Comparison of ENCODE assay signal across 13 cellular contexts in the genomic region with DNA sequence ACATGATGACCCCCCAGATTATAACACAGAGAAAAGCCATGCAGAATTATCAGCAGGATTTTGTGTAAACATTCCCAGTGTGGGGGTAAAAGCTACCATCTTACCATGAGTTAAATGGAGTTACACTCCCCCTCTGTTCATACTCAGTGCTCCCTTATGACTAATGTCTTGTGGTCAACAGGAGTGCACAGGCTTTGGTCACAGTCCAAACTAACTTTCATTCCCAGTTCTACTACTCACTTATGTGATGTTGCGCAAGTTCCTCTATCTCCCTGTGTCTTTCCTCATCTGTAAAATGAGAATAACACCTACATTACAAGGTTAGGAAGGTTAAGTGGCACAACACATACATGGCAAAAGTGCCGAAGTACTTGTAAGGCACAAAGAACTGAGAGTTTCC.
A peak's percentile ranks its signal among the peaks of the same experiment; 100 is the strongest.
DNase-seq lines count a peak whose midpoint lies in the region; ATAC-seq and TF ChIP-seq lines count a peak whose summit lies in the region.
"Had no signal": no experiment of that assay in that cellular context is flagged by ENCODE, and none has a peak within 500 bp of the region (broad histone marks: within the 10 kb centered on the region; RNA-seq: fewer than 3 reads in every experiment).

No MANE protein-coding gene starts in this region.

- in situ Hi-C loops in astrocyte of the spinal cord (cut with HindIII; ENCODE audit: low sequenced_read_pairs), result no loop called here
- in situ Hi-C loops in transverse colon (cut with MboI; ENCODE audit: low pct_ligation_motif_present in 1 of 4, low pct_unique_long_range_greater_than_20kb in 1 of 4, low sequenced_read_pairs in 3 of 4), result no loop called here

- 94 to 96% methylated on average over 2 of the region's 2 CpGs for WGBS in transverse colon (ENCODE audit: low coverage in 1 of 2), 2 donors

- H3K4me3 ChIP-seq in NB4 (ENCODE audit: low read depth, low read length) (no peak overlapping the region), astrocyte of the spinal cord (ENCODE audit: low read depth, low read length) (no peak overlapping the region), retinal pigment epithelial cell (ENCODE audit: low read length) (no peak overlapping the region), transverse colon (no peak overlapping the region)
- H3K4me3 ChIP-seq: gastrocnemius medialis had no signal

- no peak for TF ChIP-seq CTCF in NB4 (IDR thresholded peaks at IDR 0.05; ENCODE audit: low read depth, low read length)
- no peak for TF ChIP-seq CTCF in astrocyte of the spinal cord (IDR thresholded peaks at IDR 0.05; ENCODE audit: low read depth, low read length)
- no peak for TF ChIP-seq CTCF in retinal pigment epithelial cell (conservative IDR thresholded peaks at IDR 0.05; ENCODE audit: low read depth, low read length)
- no peak for TF ChIP-seq CTCF in transverse colon (IDR thresholded peaks at IDR 0.05)

- no peak overlapping the region for H3K27ac ChIP-seq in transverse colon
- H3K27ac ChIP-seq: gastrocnemius medialis had no signal

- DNase-seq in HCEC 1CT, result peak; percentile 88
- peak; percentile 94 for DNase-seq in NB4 (ENCODE audit: low read depth)
- peak; percentile 87 for DNase-seq in astrocyte of the spinal cord (ENCODE audit: low read depth, low spot score)
- DNase-seq in retinal pigment epithelial cell (ENCODE audit: low read depth), result peak; percentile 31
- no peak for DNase-seq in NCI-H524 treated with DMSO at 0.1 percent for 48 hours (lab: John Stamatoyannopoulos, UW)
- DNase-seq in transverse colon, result no peak
- DNase-seq: activated B cell treated with CpG ODN at 0.5 μM for 24 hours, DMS79, gastrocnemius medialis, NCI-H1694 treated with DMSO at 0.1 percent for 48 hours, retina had no signal

- no peak for ATAC-seq in activated CD4-positive, CD25-positive, alpha-beta regulatory T cell treated with anti-CD3 and anti-CD28 coated beads, Interleukin-2, amount 50 U/mL, for 24 hours
- no peak for ATAC-seq in GM21737 (IDR thresholded peaks at IDR 0.05; ENCODE audit: unreplicated experiment)
- ATAC-seq: gastrocnemius medialis had no signal

- no peaks in the 10 kb centered on the region for H3K4me1 ChIP-seq in transverse colon
- H3K4me1 ChIP-seq: gastrocnemius medialis had no signal

- no peak for TF ChIP-seq EP300 in transverse colon (IDR thresholded peaks at IDR 0.05; ENCODE audit: low read depth)

- intact Hi-C loops in transverse colon (cut with DNase I; ENCODE audit: low total_unique reads), result no loop called here

- no peak for TF ChIP-seq POLR2A in NB4 (IDR thresholded peaks at IDR 0.05; ENCODE audit: extremely low read depth, insufficient read length)
- TF ChIP-seq POLR2A in transverse colon (IDR thresholded peaks at IDR 0.05), result no peak

- H3K27me3 ChIP-seq in transverse colon, result no peaks in the 10 kb centered on the region
- H3K27me3 ChIP-seq: gastrocnemius medialis had no signal

- no peaks in the 10 kb centered on the region for H3K36me3 ChIP-seq in transverse colon
- H3K36me3 ChIP-seq: gastrocnemius medialis had no signal

- no peaks in the 10 kb centered on the region for H3K9me3 ChIP-seq in transverse colon
- H3K9me3 ChIP-seq: gastrocnemius medialis had no signal

Comparison
In these comparisons a context has a peak if more than half of its experiments do, and no peak if none do; other contexts are left out.
1. DNase-seq: peak in HCEC 1CT (single experiment), NB4 (single experiment), astrocyte of the spinal cord (single experiment) and retinal pigment epithelial cell (single experiment); none in NCI-H524 treated with DMSO at 0.1 percent for 48 hours (single experiment) and transverse colon (single experiment).